16 cellular contexts compared by ENCODE assay signal in genomic region chr12:61574339-61574738, GRCh38.
DNase-seq lines count a peak whose midpoint lies in the region; ATAC-seq and TF ChIP-seq lines count a peak whose summit lies in the region.
"Had no signal": no experiment of that assay in that cellular context is flagged by ENCODE, and none has a peak within 500 bp of the region (broad histone marks: within the 10 kb centered on the region; RNA-seq: fewer than 3 reads in every experiment).

No MANE protein-coding gene starts in this region.

- no peak overlapping the region for H3K27ac Mint-ChIP-seq in Calu3 (ENCODE audit: unreplicated experiment)
- H3K27ac Mint-ChIP-seq: CD4-positive, alpha-beta T cell; GM23338 had no signal

- no peak overlapping the region for H3K27ac ChIP-seq in mesendoderm (ENCODE audit: low read depth, low read length)
- H3K27ac ChIP-seq: C4-2B had no signal

- no peak overlapping the region for H4K5ac ChIP-seq in mesendoderm (ENCODE audit: low read length)

- intact Hi-C loops in Calu3 (cut with micrococcal nuclease; ENCODE audit: unreplicated experiment), result no loop called here

- no peak overlapping the region for H3K4ac ChIP-seq in mesendoderm (ENCODE audit: low read depth, low read length)

- H3K23ac ChIP-seq in mesendoderm (ENCODE audit: low read length), result no peak overlapping the region

- no peak overlapping the region for H4K8ac ChIP-seq in mesendoderm (ENCODE audit: low read depth, low read length)

- no peaks in the 10 kb centered on the region for H3K36me3 ChIP-seq in mesendoderm (ENCODE audit: control insufficient read depth, insufficient read depth, low read length)

- H2BK5ac ChIP-seq in mesendoderm (ENCODE audit: low read length), result no peak overlapping the region

- H3K18ac ChIP-seq in mesendoderm (ENCODE audit: low read length), result no peak overlapping the region

- H3K4me3 ChIP-seq in mesendoderm (ENCODE audit: low read length), result no peak overlapping the region
- H3K4me3 ChIP-seq: GM23338 had no signal

- no peak overlapping the region for H3K56ac ChIP-seq in mesendoderm (ENCODE audit: low read length)

- no peaks in the 10 kb centered on the region for H3K79me1 ChIP-seq in mesendoderm (ENCODE audit: low read length)

- peaks cover 4% of the 10 kb centered on the region for H3K9me3 Mint-ChIP-seq in Calu3 (ENCODE audit: low read depth, unreplicated experiment)
- H3K9me3 Mint-ChIP-seq: CD4-positive, alpha-beta T cell; GM23338 had no signal

- no peak overlapping the region for H3K4me2 ChIP-seq in mesendoderm (ENCODE audit: low read length)
- H3K4me2 ChIP-seq: GM23338 had no signal

- no peak overlapping the region for H3K9ac ChIP-seq in mesendoderm (ENCODE audit: low read length)

- CTCF ChIA-PET in Calu3 (lab: Charles Lee), result no interaction called here

- DNase-seq in Calu3 (peak; percentile 5), NCI-H524 (lab: John Stamatoyannopoulos, UW) (peak; percentile 20 to 68), mesendoderm (peak; percentile 7), NCI-H1436 (lab: John Stamatoyannopoulos, UW) (no peak), amygdala (lab: John Stamatoyannopoulos, UW) (no peak)
- DNase-seq: ACHN; AML-193; Caco-2; CD4-positive, alpha-beta T cell; DMS153; DMS79; GDM1; HCEC 1CT had no signal

- no peak overlapping the region for H3K4me3 Mint-ChIP-seq in Calu3 (ENCODE audit: low read depth, unreplicated experiment)
- H3K4me3 Mint-ChIP-seq: CD4-positive, alpha-beta T cell; GM23338 had no signal

- H3K4me1 Mint-ChIP-seq in Calu3 (ENCODE audit: low read depth, unreplicated experiment), result no peaks in the 10 kb centered on the region

- no peaks in the 10 kb centered on the region for H3K79me2 ChIP-seq in mesendoderm (ENCODE audit: control insufficient read depth, insufficient read depth, low read length)

- WGBS in mesendoderm (ENCODE audit: extremely low coverage, insufficient coverage, low lambda C conversion rate), result no CpG with 5 or more reads among the region's 3 CpGs

- BruUV-seq in Calu3 (replicated peaks; lab: Mats Ljungman, UMichigan), result no TSS peak

- H2BK15ac ChIP-seq in mesendoderm (replicated peaks; ENCODE audit: low read depth), result no peak overlapping the region

- no peaks in the 10 kb centered on the region for H3K27me3 ChIP-seq in mesendoderm (ENCODE audit: insufficient read depth, low read length, poor library complexity)

- no peak overlapping the region for H2AK5ac ChIP-seq in mesendoderm (ENCODE audit: low read length)

- no peak for ATAC-seq in HG02798 (IDR thresholded peaks at IDR 0.05; ENCODE audit: poor library complexity, unreplicated experiment)
- ATAC-seq: GM23338 had no signal

- no peak for TF ChIP-seq CTCF in Calu3 (IDR thresholded peaks at IDR 0.05; ENCODE audit: unreplicated experiment)

- no peaks in the 10 kb centered on the region for H3K27me3 Mint-ChIP-seq in Calu3 (ENCODE audit: unreplicated experiment)
- H3K27me3 Mint-ChIP-seq: CD4-positive, alpha-beta T cell had no signal

- no peak overlapping the region for H2BK120ac ChIP-seq in mesendoderm (ENCODE audit: low read depth, low read length)

- H3K4me1 ChIP-seq in mesendoderm (ENCODE audit: control insufficient read depth, low read depth, low read length), result no peaks in the 10 kb centered on the region
- H3K4me1 ChIP-seq: Caco-2 had no signal

- no peaks in the 10 kb centered on the region for H3K36me3 Mint-ChIP-seq in Calu3 (ENCODE audit: insufficient read depth, unreplicated experiment)

Comparison
In these comparisons a context has a peak if more than half of its experiments do, and no peak if none do; other contexts are left out.
1. DNase-seq: peak in Calu3 (single experiment), NCI-H524 (2 of 2) and mesendoderm (single experiment); none in NCI-H1436 (single experiment) and amygdala (0 of 56).